ENCODE assay signal across 1 cellular context in the genomic region with DNA sequence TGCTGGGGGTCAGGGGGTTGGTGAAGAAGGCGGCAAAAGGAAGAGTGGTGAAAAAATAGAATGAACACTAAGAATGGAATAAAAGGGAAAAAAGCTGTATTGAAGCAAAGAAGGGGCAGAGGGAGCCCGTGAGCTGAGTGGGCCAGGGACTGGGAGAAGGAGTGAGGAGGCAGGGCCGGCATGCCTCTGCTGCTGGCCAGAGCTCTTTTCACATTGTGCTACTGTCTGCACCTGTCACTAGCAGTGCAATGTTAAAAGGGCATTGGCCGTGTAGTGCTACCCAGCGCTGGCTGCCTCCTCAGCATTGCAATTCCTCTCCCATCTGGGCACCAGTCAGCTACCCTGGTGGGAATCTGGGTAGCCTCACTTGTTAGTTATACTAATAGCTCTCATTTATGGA.
TF ChIP-seq lines count a peak whose summit lies in the region.

No MANE protein-coding gene starts in this region.

TF ChIP-seq in GM12878, 131 proteins besides CTCF, POLR2A, EP300 and RAD21:
- TF ChIP-seq SIX5 (IDR thresholded peaks at IDR 0.05; ENCODE audit: low read depth, low read length, severe bottlenecking): no peak
- TF ChIP-seq SREBF1 (IDR thresholded peaks at IDR 0.05; ENCODE audit: low read length): no peak
- TF ChIP-seq RELA (IDR thresholded peaks at IDR 0.05; ENCODE audit: borderline replicate concordance, partially characterized antibody): no peak
- TF ChIP-seq CHD4 (IDR thresholded peaks at IDR 0.05): no peak
- no peak for TF ChIP-seq YBX1 (IDR thresholded peaks at IDR 0.05)
- TF ChIP-seq RUNX3 (IDR thresholded peaks at IDR 0.05; ENCODE audit: low read length): no peak
- no peak for TF ChIP-seq NBN (IDR thresholded peaks at IDR 0.05)
- TF ChIP-seq HSF1 (IDR thresholded peaks at IDR 0.05; ENCODE audit: low read depth, low read length): no peak
- TF ChIP-seq IRF5 (IDR thresholded peaks at IDR 0.05; ENCODE audit: borderline replicate concordance): no peak
- TF ChIP-seq ZNF24 (IDR thresholded peaks at IDR 0.05): no peak
- TF ChIP-seq CBX5 (IDR thresholded peaks at IDR 0.05; ENCODE audit: low read depth): no peak
- TF ChIP-seq MXI1 (IDR thresholded peaks at IDR 0.05; ENCODE audit: low read depth, low read length): no peak
- no peak for TF ChIP-seq NFXL1 (IDR thresholded peaks at IDR 0.05; ENCODE audit: borderline replicate concordance)
- no peak for TF ChIP-seq RB1 (IDR thresholded peaks at IDR 0.05; ENCODE audit: borderline replicate concordance)
- TF ChIP-seq, protein P1, sequence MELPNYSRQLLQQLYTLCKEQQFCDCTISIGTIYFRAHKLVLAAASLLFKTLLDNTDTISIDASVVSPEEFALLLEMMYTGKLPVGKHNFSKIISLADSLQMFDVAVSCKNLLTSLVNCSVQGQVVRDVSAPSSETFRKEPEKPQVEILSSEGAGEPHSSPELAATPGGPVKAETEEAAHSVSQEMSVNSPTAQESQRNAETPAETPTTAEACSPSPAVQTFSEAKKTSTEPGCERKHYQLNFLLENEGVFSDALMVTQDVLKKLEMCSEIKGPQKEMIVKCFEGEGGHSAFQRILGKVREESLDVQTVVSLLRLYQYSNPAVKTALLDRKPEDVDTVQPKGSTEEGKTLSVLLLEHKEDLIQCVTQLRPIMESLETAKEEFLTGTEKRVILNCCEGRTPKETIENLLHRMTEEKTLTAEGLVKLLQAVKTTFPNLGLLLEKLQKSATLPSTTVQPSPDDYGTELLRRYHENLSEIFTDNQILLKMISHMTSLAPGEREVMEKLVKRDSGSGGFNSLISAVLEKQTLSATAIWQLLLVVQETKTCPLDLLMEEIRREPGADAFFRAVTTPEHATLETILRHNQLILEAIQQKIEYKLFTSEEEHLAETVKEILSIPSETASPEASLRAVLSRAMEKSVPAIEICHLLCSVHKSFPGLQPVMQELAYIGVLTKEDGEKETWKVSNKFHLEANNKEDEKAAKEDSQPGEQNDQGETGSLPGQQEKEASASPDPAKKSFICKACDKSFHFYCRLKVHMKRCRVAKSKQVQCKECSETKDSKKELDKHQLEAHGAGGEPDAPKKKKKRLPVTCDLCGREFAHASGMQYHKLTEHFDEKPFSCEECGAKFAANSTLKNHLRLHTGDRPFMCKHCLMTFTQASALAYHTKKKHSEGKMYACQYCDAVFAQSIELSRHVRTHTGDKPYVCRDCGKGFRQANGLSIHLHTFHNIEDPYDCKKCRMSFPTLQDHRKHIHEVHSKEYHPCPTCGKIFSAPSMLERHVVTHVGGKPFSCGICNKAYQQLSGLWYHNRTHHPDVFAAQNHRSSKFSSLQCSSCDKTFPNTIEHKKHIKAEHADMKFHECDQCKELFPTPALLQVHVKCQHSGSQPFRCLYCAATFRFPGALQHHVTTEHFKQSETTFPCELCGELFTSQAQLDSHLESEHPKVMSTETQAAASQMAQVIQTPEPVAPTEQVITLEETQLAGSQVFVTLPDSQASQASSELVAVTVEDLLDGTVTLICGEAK (IDR thresholded peaks at IDR 0.05; ENCODE audit: borderline replicate concordance): no peak
- TF ChIP-seq POLR2AphosphoS5 (IDR thresholded peaks at IDR 0.05; ENCODE audit: low read length): no peak
